1 cellular context compared by ENCODE assay signal in the genomic region with DNA sequence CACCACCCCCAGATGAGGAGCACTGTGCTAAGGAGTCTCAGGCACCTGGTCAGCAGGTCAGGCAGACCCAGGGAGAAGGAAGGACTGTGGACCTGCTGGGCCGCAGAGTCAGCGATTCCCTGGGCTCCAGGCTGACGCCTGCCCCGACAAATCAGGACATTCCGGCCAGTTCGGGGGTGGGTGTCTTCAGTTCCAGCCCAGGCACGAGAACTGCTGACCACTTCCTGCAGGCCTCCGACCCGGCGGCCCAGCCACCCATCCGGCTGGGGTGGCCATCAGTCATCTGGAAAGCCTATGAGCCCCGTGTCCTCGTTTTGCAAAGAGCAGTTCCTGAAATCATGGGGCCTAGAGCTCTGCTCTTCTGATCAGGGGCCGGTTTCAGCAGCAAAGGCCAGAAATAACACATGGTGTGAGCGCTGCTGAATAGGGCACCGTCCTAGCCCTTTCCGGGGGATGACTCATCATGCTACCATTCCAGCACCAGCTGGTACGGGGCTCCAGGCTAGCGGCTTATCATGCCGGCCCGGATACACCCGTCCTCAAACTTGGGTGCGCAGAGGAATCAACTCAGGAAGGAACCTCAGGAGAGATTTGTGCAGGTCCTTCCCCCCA.
TF ChIP-seq lines count a peak whose summit lies in the region.

No MANE protein-coding gene starts in this region.

TF ChIP-seq in K562, 482 proteins besides CTCF, POLR2A, EP300 and RAD21 (continued from another document and continues in another):
- TF ChIP-seq, protein P1, sequence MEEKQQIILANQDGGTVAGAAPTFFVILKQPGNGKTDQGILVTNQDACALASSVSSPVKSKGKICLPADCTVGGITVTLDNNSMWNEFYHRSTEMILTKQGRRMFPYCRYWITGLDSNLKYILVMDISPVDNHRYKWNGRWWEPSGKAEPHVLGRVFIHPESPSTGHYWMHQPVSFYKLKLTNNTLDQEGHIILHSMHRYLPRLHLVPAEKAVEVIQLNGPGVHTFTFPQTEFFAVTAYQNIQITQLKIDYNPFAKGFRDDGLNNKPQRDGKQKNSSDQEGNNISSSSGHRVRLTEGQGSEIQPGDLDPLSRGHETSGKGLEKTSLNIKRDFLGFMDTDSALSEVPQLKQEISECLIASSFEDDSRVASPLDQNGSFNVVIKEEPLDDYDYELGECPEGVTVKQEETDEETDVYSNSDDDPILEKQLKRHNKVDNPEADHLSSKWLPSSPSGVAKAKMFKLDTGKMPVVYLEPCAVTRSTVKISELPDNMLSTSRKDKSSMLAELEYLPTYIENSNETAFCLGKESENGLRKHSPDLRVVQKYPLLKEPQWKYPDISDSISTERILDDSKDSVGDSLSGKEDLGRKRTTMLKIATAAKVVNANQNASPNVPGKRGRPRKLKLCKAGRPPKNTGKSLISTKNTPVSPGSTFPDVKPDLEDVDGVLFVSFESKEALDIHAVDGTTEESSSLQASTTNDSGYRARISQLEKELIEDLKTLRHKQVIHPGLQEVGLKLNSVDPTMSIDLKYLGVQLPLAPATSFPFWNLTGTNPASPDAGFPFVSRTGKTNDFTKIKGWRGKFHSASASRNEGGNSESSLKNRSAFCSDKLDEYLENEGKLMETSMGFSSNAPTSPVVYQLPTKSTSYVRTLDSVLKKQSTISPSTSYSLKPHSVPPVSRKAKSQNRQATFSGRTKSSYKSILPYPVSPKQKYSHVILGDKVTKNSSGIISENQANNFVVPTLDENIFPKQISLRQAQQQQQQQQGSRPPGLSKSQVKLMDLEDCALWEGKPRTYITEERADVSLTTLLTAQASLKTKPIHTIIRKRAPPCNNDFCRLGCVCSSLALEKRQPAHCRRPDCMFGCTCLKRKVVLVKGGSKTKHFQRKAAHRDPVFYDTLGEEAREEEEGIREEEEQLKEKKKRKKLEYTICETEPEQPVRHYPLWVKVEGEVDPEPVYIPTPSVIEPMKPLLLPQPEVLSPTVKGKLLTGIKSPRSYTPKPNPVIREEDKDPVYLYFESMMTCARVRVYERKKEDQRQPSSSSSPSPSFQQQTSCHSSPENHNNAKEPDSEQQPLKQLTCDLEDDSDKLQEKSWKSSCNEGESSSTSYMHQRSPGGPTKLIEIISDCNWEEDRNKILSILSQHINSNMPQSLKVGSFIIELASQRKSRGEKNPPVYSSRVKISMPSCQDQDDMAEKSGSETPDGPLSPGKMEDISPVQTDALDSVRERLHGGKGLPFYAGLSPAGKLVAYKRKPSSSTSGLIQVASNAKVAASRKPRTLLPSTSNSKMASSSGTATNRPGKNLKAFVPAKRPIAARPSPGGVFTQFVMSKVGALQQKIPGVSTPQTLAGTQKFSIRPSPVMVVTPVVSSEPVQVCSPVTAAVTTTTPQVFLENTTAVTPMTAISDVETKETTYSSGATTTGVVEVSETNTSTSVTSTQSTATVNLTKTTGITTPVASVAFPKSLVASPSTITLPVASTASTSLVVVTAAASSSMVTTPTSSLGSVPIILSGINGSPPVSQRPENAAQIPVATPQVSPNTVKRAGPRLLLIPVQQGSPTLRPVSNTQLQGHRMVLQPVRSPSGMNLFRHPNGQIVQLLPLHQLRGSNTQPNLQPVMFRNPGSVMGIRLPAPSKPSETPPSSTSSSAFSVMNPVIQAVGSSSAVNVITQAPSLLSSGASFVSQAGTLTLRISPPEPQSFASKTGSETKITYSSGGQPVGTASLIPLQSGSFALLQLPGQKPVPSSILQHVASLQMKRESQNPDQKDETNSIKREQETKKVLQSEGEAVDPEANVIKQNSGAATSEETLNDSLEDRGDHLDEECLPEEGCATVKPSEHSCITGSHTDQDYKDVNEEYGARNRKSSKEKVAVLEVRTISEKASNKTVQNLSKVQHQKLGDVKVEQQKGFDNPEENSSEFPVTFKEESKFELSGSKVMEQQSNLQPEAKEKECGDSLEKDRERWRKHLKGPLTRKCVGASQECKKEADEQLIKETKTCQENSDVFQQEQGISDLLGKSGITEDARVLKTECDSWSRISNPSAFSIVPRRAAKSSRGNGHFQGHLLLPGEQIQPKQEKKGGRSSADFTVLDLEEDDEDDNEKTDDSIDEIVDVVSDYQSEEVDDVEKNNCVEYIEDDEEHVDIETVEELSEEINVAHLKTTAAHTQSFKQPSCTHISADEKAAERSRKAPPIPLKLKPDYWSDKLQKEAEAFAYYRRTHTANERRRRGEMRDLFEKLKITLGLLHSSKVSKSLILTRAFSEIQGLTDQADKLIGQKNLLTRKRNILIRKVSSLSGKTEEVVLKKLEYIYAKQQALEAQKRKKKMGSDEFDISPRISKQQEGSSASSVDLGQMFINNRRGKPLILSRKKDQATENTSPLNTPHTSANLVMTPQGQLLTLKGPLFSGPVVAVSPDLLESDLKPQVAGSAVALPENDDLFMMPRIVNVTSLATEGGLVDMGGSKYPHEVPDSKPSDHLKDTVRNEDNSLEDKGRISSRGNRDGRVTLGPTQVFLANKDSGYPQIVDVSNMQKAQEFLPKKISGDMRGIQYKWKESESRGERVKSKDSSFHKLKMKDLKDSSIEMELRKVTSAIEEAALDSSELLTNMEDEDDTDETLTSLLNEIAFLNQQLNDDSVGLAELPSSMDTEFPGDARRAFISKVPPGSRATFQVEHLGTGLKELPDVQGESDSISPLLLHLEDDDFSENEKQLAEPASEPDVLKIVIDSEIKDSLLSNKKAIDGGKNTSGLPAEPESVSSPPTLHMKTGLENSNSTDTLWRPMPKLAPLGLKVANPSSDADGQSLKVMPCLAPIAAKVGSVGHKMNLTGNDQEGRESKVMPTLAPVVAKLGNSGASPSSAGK (IDR thresholded peaks at IDR 0.05) = peak; percentile 60
- TF ChIP-seq SRSF9 (IDR thresholded peaks at IDR 0.05; ENCODE audit: borderline replicate concordance, low read depth, low read length) (no peak), KLF16 (IDR thresholded peaks at IDR 0.05) (peak; percentile 65), BHLHE40 (IDR thresholded peaks at IDR 0.05; ENCODE audit: low read length) (peak; percentile 27; the same call in 1 of the 2 replicates), CBFA2T2 (conservative IDR thresholded peaks at IDR 0.05) (peak; percentile 70), TARDBP (IDR thresholded peaks at IDR 0.05) (no peak), PTBP1 (IDR thresholded peaks at IDR 0.05; ENCODE audit: low read depth, low read length) (no peak), GABPA (tag; conservative IDR thresholded peaks at IDR 0.05; ENCODE audit: low read depth) (peak; percentile 80), ZKSCAN1 (IDR thresholded peaks at IDR 0.05; ENCODE audit: low read depth, low read length) (no peak), ZBTB8A (IDR thresholded peaks at IDR 0.05; ENCODE audit: partially characterized antibody) (no peak), TCFL5 (CRISPR knock-in tag; conservative IDR thresholded peaks at IDR 0.05) (no peak), CBFA2T3 (IDR thresholded peaks at IDR 0.05) (peak; percentile 83), DPF2 (IDR thresholded peaks at IDR 0.05) (peak; percentile 60; the same call in 1 of the 2 replicates), DACH1 (IDR thresholded peaks at IDR 0.05; ENCODE audit: partially characterized antibody) (peak; percentile 71), ZNF584 (CRISPR knock-in tag; IDR thresholded peaks at IDR 0.05; ENCODE audit: low read depth) (peak; percentile 78; the same call in 1 of the 2 replicates), ATF7 (IDR thresholded peaks at IDR 0.05) (peak; percentile 46; the same call in 1 of the 2 replicates), ZNF785 (CRISPR knock-in tag; IDR thresholded peaks at IDR 0.05) (no peak), ERF (CRISPR knock-in tag; IDR thresholded peaks at IDR 0.05) (no peak)
- TF ChIP-seq, protein P2, sequence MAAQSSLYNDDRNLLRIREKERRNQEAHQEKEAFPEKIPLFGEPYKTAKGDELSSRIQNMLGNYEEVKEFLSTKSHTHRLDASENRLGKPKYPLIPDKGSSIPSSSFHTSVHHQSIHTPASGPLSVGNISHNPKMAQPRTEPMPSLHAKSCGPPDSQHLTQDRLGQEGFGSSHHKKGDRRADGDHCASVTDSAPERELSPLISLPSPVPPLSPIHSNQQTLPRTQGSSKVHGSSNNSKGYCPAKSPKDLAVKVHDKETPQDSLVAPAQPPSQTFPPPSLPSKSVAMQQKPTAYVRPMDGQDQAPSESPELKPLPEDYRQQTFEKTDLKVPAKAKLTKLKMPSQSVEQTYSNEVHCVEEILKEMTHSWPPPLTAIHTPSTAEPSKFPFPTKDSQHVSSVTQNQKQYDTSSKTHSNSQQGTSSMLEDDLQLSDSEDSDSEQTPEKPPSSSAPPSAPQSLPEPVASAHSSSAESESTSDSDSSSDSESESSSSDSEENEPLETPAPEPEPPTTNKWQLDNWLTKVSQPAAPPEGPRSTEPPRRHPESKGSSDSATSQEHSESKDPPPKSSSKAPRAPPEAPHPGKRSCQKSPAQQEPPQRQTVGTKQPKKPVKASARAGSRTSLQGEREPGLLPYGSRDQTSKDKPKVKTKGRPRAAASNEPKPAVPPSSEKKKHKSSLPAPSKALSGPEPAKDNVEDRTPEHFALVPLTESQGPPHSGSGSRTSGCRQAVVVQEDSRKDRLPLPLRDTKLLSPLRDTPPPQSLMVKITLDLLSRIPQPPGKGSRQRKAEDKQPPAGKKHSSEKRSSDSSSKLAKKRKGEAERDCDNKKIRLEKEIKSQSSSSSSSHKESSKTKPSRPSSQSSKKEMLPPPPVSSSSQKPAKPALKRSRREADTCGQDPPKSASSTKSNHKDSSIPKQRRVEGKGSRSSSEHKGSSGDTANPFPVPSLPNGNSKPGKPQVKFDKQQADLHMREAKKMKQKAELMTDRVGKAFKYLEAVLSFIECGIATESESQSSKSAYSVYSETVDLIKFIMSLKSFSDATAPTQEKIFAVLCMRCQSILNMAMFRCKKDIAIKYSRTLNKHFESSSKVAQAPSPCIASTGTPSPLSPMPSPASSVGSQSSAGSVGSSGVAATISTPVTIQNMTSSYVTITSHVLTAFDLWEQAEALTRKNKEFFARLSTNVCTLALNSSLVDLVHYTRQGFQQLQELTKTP (IDR thresholded peaks at IDR 0.05; ENCODE audit: low read depth in 1 of 2, partially characterized antibody in 2 of 2) = no peak
- TF ChIP-seq, protein P3, sequence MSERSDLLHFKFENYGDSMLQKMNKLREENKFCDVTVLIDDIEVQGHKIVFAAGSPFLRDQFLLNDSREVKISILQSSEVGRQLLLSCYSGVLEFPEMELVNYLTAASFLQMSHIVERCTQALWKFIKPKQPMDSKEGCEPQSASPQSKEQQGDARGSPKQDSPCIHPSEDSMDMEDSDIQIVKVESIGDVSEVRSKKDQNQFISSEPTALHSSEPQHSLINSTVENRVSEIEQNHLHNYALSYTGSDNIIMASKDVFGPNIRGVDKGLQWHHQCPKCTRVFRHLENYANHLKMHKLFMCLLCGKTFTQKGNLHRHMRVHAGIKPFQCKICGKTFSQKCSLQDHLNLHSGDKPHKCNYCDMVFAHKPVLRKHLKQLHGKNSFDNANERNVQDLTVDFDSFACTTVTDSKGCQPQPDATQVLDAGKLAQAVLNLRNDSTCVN (CRISPR knock-in tag; IDR thresholded peaks at IDR 0.05) = no peak
- TF ChIP-seq, protein P4, sequence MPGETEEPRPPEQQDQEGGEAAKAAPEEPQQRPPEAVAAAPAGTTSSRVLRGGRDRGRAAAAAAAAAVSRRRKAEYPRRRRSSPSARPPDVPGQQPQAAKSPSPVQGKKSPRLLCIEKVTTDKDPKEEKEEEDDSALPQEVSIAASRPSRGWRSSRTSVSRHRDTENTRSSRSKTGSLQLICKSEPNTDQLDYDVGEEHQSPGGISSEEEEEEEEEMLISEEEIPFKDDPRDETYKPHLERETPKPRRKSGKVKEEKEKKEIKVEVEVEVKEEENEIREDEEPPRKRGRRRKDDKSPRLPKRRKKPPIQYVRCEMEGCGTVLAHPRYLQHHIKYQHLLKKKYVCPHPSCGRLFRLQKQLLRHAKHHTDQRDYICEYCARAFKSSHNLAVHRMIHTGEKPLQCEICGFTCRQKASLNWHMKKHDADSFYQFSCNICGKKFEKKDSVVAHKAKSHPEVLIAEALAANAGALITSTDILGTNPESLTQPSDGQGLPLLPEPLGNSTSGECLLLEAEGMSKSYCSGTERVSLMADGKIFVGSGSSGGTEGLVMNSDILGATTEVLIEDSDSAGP (CRISPR knock-in tag; IDR thresholded peaks at IDR 0.05) = no peak
- TF ChIP-seq, protein P5, sequence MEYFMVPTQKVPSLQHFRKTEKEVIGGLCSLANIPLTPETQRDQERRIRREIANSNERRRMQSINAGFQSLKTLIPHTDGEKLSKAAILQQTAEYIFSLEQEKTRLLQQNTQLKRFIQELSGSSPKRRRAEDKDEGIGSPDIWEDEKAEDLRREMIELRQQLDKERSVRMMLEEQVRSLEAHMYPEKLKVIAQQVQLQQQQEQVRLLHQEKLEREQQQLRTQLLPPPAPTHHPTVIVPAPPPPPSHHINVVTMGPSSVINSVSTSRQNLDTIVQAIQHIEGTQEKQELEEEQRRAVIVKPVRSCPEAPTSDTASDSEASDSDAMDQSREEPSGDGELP (CRISPR knock-in tag; IDR thresholded peaks at IDR 0.05; ENCODE audit: borderline replicate concordance) = peak; percentile 98
- TF ChIP-seq, protein P6, sequence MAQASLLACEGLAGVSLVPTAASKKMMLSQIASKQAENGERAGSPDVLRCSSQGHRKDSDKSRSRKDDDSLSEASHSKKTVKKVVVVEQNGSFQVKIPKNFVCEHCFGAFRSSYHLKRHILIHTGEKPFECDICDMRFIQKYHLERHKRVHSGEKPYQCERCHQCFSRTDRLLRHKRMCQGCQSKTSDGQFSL (CRISPR knock-in tag; IDR thresholded peaks at IDR 0.05) = no peak
- TF ChIP-seq, protein P6 (tag; IDR thresholded peaks at IDR 0.05) = no peak
- TF ChIP-seq, protein P7, sequence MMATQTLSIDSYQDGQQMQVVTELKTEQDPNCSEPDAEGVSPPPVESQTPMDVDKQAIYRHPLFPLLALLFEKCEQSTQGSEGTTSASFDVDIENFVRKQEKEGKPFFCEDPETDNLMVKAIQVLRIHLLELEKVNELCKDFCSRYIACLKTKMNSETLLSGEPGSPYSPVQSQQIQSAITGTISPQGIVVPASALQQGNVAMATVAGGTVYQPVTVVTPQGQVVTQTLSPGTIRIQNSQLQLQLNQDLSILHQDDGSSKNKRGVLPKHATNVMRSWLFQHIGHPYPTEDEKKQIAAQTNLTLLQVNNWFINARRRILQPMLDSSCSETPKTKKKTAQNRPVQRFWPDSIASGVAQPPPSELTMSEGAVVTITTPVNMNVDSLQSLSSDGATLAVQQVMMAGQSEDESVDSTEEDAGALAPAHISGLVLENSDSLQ (IDR thresholded peaks at IDR 0.05) = peak; percentile 56; the same call in 1 of the 2 replicates
- TF ChIP-seq, protein P8, sequence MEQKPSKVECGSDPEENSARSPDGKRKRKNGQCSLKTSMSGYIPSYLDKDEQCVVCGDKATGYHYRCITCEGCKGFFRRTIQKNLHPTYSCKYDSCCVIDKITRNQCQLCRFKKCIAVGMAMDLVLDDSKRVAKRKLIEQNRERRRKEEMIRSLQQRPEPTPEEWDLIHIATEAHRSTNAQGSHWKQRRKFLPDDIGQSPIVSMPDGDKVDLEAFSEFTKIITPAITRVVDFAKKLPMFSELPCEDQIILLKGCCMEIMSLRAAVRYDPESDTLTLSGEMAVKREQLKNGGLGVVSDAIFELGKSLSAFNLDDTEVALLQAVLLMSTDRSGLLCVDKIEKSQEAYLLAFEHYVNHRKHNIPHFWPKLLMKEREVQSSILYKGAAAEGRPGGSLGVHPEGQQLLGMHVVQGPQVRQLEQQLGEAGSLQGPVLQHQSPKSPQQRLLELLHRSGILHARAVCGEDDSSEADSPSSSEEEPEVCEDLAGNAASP (IDR thresholded peaks at IDR 0.05) = no peak
- TF ChIP-seq, protein P9, sequence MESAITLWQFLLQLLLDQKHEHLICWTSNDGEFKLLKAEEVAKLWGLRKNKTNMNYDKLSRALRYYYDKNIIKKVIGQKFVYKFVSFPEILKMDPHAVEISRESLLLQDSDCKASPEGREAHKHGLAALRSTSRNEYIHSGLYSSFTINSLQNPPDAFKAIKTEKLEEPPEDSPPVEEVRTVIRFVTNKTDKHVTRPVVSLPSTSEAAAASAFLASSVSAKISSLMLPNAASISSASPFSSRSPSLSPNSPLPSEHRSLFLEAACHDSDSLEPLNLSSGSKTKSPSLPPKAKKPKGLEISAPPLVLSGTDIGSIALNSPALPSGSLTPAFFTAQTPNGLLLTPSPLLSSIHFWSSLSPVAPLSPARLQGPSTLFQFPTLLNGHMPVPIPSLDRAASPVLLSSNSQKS (CRISPR knock-in tag; IDR thresholded peaks at IDR 0.05) = no peak
